13 cellular contexts compared by ENCODE assay signal in genomic region chr7:95621404-95621803, GRCh38. TPM values are rescaled to one million over a fixed set of nuclear protein-coding genes. Genes with fewer than 3 reads are reported as not detected.
DNase-seq lines count a peak whose midpoint lies in the region; ATAC-seq and TF ChIP-seq lines count a peak whose summit lies in the region.
"Had no signal": no experiment of that assay in that cellular context is flagged by ENCODE, and none has a peak within 500 bp of the region (broad histone marks: within the 10 kb centered on the region; RNA-seq: fewer than 3 reads in every experiment).

No MANE protein-coding gene starts in this region.

- H3K36me3 ChIP-seq in body of pancreas (replicated peaks in 1 of 2; ENCODE audit: insufficient read depth in 1 of 2, low read depth in 2 of 2) (no peaks in the 10 kb centered on the region), gastrocnemius medialis (no peaks in the 10 kb centered on the region)
- H3K36me3 ChIP-seq: BLaER1 had no signal

- in situ Hi-C loops in gastrocnemius medialis (cut with MboI; ENCODE audit: low sequenced_read_pairs in 4 of 4), result no loop called here

- H3K9me3 ChIP-seq in body of pancreas (no peaks in the 10 kb centered on the region), gastrocnemius medialis (no peaks in the 10 kb centered on the region)
- H3K9me3 ChIP-seq: BLaER1 had no signal

- no peaks in the 10 kb centered on the region for H3K27me3 ChIP-seq in body of pancreas
- H3K27me3 ChIP-seq in gastrocnemius medialis, result no peaks in the 10 kb centered on the region
- H3K27me3 ChIP-seq: BLaER1 had no signal

- H3K4me3 ChIP-seq in body of pancreas (no peak overlapping the region), gastrocnemius medialis (no peak overlapping the region)
- H3K4me3 ChIP-seq: BLaER1 had no signal

- H3K27ac ChIP-seq in body of pancreas, result peak overlapping the region; percentile 70 to 89 (median 79)
- H3K27ac ChIP-seq in gastrocnemius medialis, result peak overlapping the region in 3 of 4 donors; percentile 16 to 60 (median 44)
- H3K27ac ChIP-seq: BLaER1 had no signal

- H3K4me1 ChIP-seq in body of pancreas (peaks cover 38% of the 10 kb centered on the region), gastrocnemius medialis (peaks cover 10 to 14% of the 10 kb centered on the region in 2 donors)
- H3K4me1 ChIP-seq: BLaER1 had no signal

- TF ChIP-seq POLR2A in body of pancreas (IDR thresholded peaks at IDR 0.05) (no peak), gastrocnemius medialis (IDR thresholded peaks at IDR 0.05) (no peak)

- TF ChIP-seq CTCF in body of pancreas (IDR thresholded peaks at IDR 0.05) (no peak), gastrocnemius medialis (IDR thresholded peaks at IDR 0.05 in 4 of 5, conservative IDR thresholded peaks at IDR 0.05 in 1 of 5) (no peak)

- DNase-seq in body of pancreas (peak; percentile 39 to 70 (median 66)), midbrain (lab: John Stamatoyannopoulos, UW) (peak; percentile 19), gastrocnemius medialis (no peak), ureter (ENCODE audit: low spot score) (no peak), NCI-H2081 treated with DMSO at 0.1 percent for 48 hours (lab: John Stamatoyannopoulos, UW) (no peak)
- no peak for DNase-seq in stimulated activated CD4-positive, alpha-beta T cell treated with anti-CD3 and anti-CD28 coated beads, Interleukin-2, amount 100 ng/mL, for 24 hours
- DNase-seq: 8988T; CD4-positive, alpha-beta memory T cell; DMS53; H9 had no signal

- 41 to 42% methylated on average over 1 of the region's 1 CpG for WGBS in body of pancreas, 2 donors

- intact Hi-C loops in body of pancreas (cut with DNase I), result no loop called here
- intact Hi-C loops in gastrocnemius medialis (cut with DNase I; ENCODE audit: low total_unique reads), result no loop called here

- peak; percentile 91 for ATAC-seq in body of pancreas
- no peak for ATAC-seq in gastrocnemius medialis
- no peak for ATAC-seq in HG03095 (IDR thresholded peaks at IDR 0.05; ENCODE audit: unreplicated experiment)

RNA-seq across cellular contexts. Expression of gene PDK4, which starts 25.1 kb away (rescaled TPM):
- total RNA-seq in body of pancreas, result 100 to 1,000 TPM; 234 to 308 TPM
- total RNA-seq in gastrocnemius medialis, result 1,000 to 10,000 TPM; 2,371 to 5,827 (median 4,654) TPM
- 27.8 TPM for total RNA-seq in ureter
- total RNA-seq: A673, H9 had no signal

Comparison
In these comparisons a context has a peak if more than half of its experiments do, and no peak if none do; other contexts are left out.
1. DNase-seq: peak in body of pancreas (4 of 4) and midbrain (single experiment); none in gastrocnemius medialis (0 of 2), stimulated activated CD4-positive, alpha-beta T cell treated with anti-CD3 and anti-CD28 coated beads, Interleukin-2, amount 100 ng/mL, for 24 hours (0 of 2), ureter (single experiment) and NCI-H2081 treated with DMSO at 0.1 percent for 48 hours (single experiment).
2. RNA of gene PDK4, which starts 25.1 kb away (total RNA-seq): 2,371 to 5,827 TPM in gastrocnemius medialis; 234 to 308 TPM in body of pancreas and 27.8 TPM in ureter (single experiment); every median in the first group is over 4 times any median in the second.